Comparison of ENCODE assay signal across 8 cellular contexts in the genomic region with DNA sequence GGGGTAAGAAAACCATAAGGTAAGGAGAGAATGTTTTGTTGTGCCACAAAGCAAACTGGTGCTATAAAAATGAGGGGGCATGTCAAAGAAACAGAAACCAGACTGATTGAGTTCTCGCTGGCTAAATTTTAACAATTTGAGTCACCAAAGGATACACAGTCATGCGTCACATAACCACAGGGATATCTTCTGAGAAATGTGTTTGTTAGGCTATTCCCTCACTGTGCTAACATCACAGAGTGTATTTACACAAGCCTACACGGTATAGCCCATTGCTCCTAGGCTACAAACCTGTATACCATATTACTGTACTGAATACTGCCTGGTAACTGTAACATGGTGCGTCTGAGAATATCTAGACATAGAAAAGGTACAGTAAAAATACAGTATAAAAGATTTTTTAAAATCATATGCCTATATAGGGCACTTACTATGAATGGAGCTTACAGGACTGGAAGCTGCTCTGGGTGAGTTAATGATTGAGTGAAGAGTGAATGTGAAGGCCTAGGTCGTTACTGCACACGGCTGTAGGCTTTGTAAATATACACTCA. TPM values are rescaled to one million over a fixed set of nuclear protein-coding genes. Genes with fewer than 3 reads are reported as not detected.
A peak's percentile ranks its signal among the peaks of the same experiment; 100 is the strongest.
DNase-seq lines count a peak whose midpoint lies in the region; ATAC-seq, FAIRE-seq and TF ChIP-seq lines count a peak whose summit lies in the region.

No MANE protein-coding gene starts in this region.

- peaks cover 75% of the 10 kb centered on the region for H3K79me2 ChIP-seq in GM12878 (ENCODE audit: control insufficient read depth, insufficient read depth, low read length)

- BruUV-seq in GM12878 (replicated peaks; lab: Mats Ljungman, UMichigan): no TSS peak

- POLR2A ChIA-PET in GM12878 (lab: Charles Lee): interaction anchor here (0.7 to 1.7 kb wide), 6 partner anchors 16 to 153 kb away, joined by 3 to 7 read pairs (median 4); no protein-coding TSS in a partner anchor

- FAIRE-seq in GM12878 (lab: Jason Lieb, UNC): peak; percentile 99

- peak overlapping the region; percentile 24 for H3K4me2 ChIP-seq in GM12878 (ENCODE audit: control insufficient read depth, insufficient read depth)

- ATAC-seq in GM21360 (IDR thresholded peaks at IDR 0.05; ENCODE audit: unreplicated experiment) (peak; percentile 98), HG03521 (IDR thresholded peaks at IDR 0.05; ENCODE audit: unreplicated experiment) (peak; percentile 97), GM12878 (peak; percentile 98)

- no peak for TF ChIP-seq CTCF in GM06990 (IDR thresholded peaks at IDR 0.05; ENCODE audit: insufficient read depth, low read length, poor library complexity, severe bottlenecking)
- TF ChIP-seq CTCF in GM12878 (IDR thresholded peaks at IDR 0.05 in 2 of 3, conservative IDR thresholded peaks at IDR 0.05 in 1 of 3; ENCODE audit: control insufficient read depth in 2 of 3, extremely low read depth in 1 of 3, insufficient read depth in 1 of 3, low read depth in 3 of 3, low read length in 3 of 3): no peak

- RAD21 ChIA-PET in GM12878 (lab: Charles Lee; ENCODE audit: unreplicated experiment): interaction anchor here (1.0 to 4.0 kb wide), 10 partner anchors 12 to 158 kb away, joined by 3 to 39 read pairs (median 5); no protein-coding TSS in a partner anchor

- CTCF ChIA-PET in GM12878 (lab: Yijun Ruan, JAX): interaction anchor here (0.6 to 1.6 kb wide), 14 partner anchors 12 to 949 kb away, joined by 3 to 17 read pairs (median 4); a partner anchor contains a TSS

- H2AFZ ChIP-seq in GM12878 (ENCODE audit: control insufficient read depth, low read depth, low read length): no peak overlapping the region

- TF ChIP-seq RAD21 in GM12878 (IDR thresholded peaks at IDR 0.05; ENCODE audit: insufficient read depth, low read depth, low read length): no peak

- WGBS in GM12878 (ENCODE audit: insufficient coverage, insufficient replicate concordance, low lambda C conversion rate, missing lambda C conversion rate): 2% methylated on average over 6 of the region's 6 CpGs

- H3K27me3 ChIP-seq in GM06990 (replicated peaks; ENCODE audit: control insufficient read depth, insufficient read depth, low read length): no peaks in the 10 kb centered on the region
- H3K27me3 ChIP-seq in GM12878 (replicated peaks in 1 of 2; ENCODE audit: control insufficient read depth in 2 of 2, insufficient read depth in 2 of 2, low read length in 1 of 2): no peaks in the 10 kb centered on the region

- SMC1A ChIA-PET in GM12878 (lab: Charles Lee; ENCODE audit: uncharacterized antibody, unreplicated experiment): interaction anchor here (0.8 to 3.8 kb wide), 20 partner anchors 9 to 213 kb away, joined by 3 to 31 read pairs (median 5); no protein-coding TSS in a partner anchor

- DNase-seq in GM06990 (ENCODE audit: extremely low read depth, insufficient read length) (peak; percentile 63), GM12878 (ENCODE audit: low read depth, low spot score) (peak; percentile 86), renal cortical epithelial cell (ENCODE audit: low read depth) (peak; percentile 100), NOMO-1 treated with dmso at 0.1 percent for 144 hours (lab: John Stamatoyannopoulos, UW; ENCODE audit: unreplicated experiment) (no peak), KBM-7 (no peak), pons (ENCODE audit: low spot score) (no peak)

- TF ChIP-seq POLR2A in GM12878 (IDR thresholded peaks at IDR 0.05; ENCODE audit: low read depth, low read length): no peak

- H3K4me1 ChIP-seq in GM12878 (ENCODE audit: control insufficient read depth, insufficient read depth, low read length): peaks cover 7% of the 10 kb centered on the region

- no peaks in the 10 kb centered on the region for H4K20me1 ChIP-seq in GM12878 (ENCODE audit: control insufficient read depth, insufficient read depth)

- H3K36me3 ChIP-seq in GM06990 (ENCODE audit: control insufficient read depth, insufficient read depth, low read length) (no peaks in the 10 kb centered on the region), GM12878 (ENCODE audit: control insufficient read depth in 2 of 2, insufficient read depth in 2 of 2, low read length in 1 of 2) (peaks cover 0 to 5% of the 10 kb centered on the region in 2 experiments; a peak in 2 of 4 replicates)

- no peak overlapping the region for H3K9ac ChIP-seq in GM12878 (ENCODE audit: control insufficient read depth, insufficient read depth, low read length)

- TF ChIP-seq EP300 in GM12878 (IDR thresholded peaks at IDR 0.05; ENCODE audit: borderline replicate concordance in 1 of 2, control insufficient read depth in 1 of 2, low read depth in 2 of 2, low read length in 2 of 2): peak; percentile 85 to 87; a peak in 3 of 4 replicates

- intact Hi-C loops in GM12878 (cut with micrococcal nuclease; ENCODE audit: unreplicated experiment): loop anchor here (2.0 kb wide), 1 partner anchor 23 kb away; no protein-coding TSS in a partner anchor

- H3K27ac ChIP-seq in GM12878 (ENCODE audit: control insufficient read depth, insufficient read depth): peak overlapping the region; percentile 58

- in situ Hi-C loops in GM12878 (cut with MboI): no loop called here
- in situ Hi-C loops in KBM-7 (cut with MboI; ENCODE audit: low pct_unique_long_range_greater_than_20kb, low sequenced_read_pairs): no loop called here

- H3K9me3 ChIP-seq in GM12878 (replicated peaks; ENCODE audit: control insufficient read depth, insufficient read depth, low read length): peaks cover 10% of the 10 kb centered on the region; the same call in 2 of the 3 replicates

- H3K4me3 ChIP-seq in GM06990 (replicated peaks; ENCODE audit: low read depth, low read length) (peak overlapping the region; percentile 20; the same call in 1 of the 2 replicates), GM12878 (no peak overlapping the region)

TF ChIP-seq in GM12878, 131 proteins besides CTCF, POLR2A, EP300 and RAD21 (continues in another document):
- TF ChIP-seq, protein P1, sequence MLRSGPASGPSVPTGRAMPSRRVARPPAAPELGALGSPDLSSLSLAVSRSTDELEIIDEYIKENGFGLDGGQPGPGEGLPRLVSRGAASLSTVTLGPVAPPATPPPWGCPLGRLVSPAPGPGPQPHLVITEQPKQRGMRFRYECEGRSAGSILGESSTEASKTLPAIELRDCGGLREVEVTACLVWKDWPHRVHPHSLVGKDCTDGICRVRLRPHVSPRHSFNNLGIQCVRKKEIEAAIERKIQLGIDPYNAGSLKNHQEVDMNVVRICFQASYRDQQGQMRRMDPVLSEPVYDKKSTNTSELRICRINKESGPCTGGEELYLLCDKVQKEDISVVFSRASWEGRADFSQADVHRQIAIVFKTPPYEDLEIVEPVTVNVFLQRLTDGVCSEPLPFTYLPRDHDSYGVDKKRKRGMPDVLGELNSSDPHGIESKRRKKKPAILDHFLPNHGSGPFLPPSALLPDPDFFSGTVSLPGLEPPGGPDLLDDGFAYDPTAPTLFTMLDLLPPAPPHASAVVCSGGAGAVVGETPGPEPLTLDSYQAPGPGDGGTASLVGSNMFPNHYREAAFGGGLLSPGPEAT (IDR thresholded peaks at IDR 0.05; ENCODE audit: low read depth): peak; percentile 60; the same call in 1 of the 2 replicates
- TF ChIP-seq JUND (IDR thresholded peaks at IDR 0.05; ENCODE audit: low read depth, low read length): peak; percentile 51; the same call in 1 of the 2 replicates
- TF ChIP-seq ATF7 (IDR thresholded peaks at IDR 0.05; ENCODE audit: low read depth): peak; percentile 87
- TF ChIP-seq, protein P2, sequence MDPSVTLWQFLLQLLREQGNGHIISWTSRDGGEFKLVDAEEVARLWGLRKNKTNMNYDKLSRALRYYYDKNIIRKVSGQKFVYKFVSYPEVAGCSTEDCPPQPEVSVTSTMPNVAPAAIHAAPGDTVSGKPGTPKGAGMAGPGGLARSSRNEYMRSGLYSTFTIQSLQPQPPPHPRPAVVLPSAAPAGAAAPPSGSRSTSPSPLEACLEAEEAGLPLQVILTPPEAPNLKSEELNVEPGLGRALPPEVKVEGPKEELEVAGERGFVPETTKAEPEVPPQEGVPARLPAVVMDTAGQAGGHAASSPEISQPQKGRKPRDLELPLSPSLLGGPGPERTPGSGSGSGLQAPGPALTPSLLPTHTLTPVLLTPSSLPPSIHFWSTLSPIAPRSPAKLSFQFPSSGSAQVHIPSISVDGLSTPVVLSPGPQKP (IDR thresholded peaks at IDR 0.05; ENCODE audit: low read depth, low read length): no peak
- peak; percentile 94 for TF ChIP-seq CREB1 (IDR thresholded peaks at IDR 0.05; ENCODE audit: low read depth)
- TF ChIP-seq LARP7 (IDR thresholded peaks at IDR 0.05): no peak
- TF ChIP-seq TAF1 (IDR thresholded peaks at IDR 0.05; ENCODE audit: borderline replicate concordance, low read depth, low read length): no peak
- TF ChIP-seq NR2C2 (IDR thresholded peaks at IDR 0.05; ENCODE audit: borderline replicate concordance, control insufficient read depth, insufficient read length, low read depth): no peak
- TF ChIP-seq ZNF274 (IDR thresholded peaks at IDR 0.05; ENCODE audit: insufficient read depth, insufficient read length): no peak
- peak; percentile 35; the same call in 1 of the 2 replicates for TF ChIP-seq BACH1 (IDR thresholded peaks at IDR 0.05; ENCODE audit: borderline replicate concordance)
- TF ChIP-seq KLF5 (IDR thresholded peaks at IDR 0.05; ENCODE audit: partially characterized antibody): no peak
- no peak for TF ChIP-seq RFX5 (IDR thresholded peaks at IDR 0.05; ENCODE audit: low read depth, low read length)

RNA-seq across cellular contexts. Expression of a gene that starts 50.1 kb away (rescaled TPM):
- total RNA-seq in GM12878 (2013; cell fraction: nucleolus; rRNA removed): 401 and 420 TPM in 2 replicates
- 56.4 and 73.7 TPM in 2 replicates for total RNA-seq in GM12878 (2014; rRNA removed)
- 118 and 122 TPM in 2 replicates for total RNA-seq in GM12878 (2014; rRNA removed; fragmentation: Illumina TruSeq; extraction: Trizol)
- total RNA-seq in GM12878 (2021): 60.4 and 61.3 TPM in 2 replicates
- polyA plus RNA-seq in GM12878 (2011; ENCODE audit: low read depth): 43.9 TPM
- 51.9 and 67.4 TPM in 2 replicates for polyA plus RNA-seq in GM12878 (2011; rRNA removed)
- polyA plus RNA-seq in GM12878 (2011; cell fraction: cytosol; rRNA removed): 14.5 and 19.1 TPM in 2 replicates
- 95.0 and 104 TPM in 2 replicates for polyA plus RNA-seq in GM12878 (2011; cell fraction: nucleus; rRNA removed)
- polyA plus RNA-seq in GM12878 (2012): 48.5 and 61.3 TPM in 2 replicates
- 55.8 and 82.0 TPM in 2 replicates for polyA plus RNA-seq in GM12878 (2014; fragmentation: Illumina TruSeq; extraction: Trizol)
- 10 to 100 TPM; 40.2 to 42.5 TPM for polyA plus RNA-seq in GM12878 (2014; fragmentation: Nextera tagmentation; extraction: Ambion mirVana)
- 34.6 and 42.0 TPM in 2 replicates for polyA plus RNA-seq in GM12878 (2014; rRNA removed)
- polyA plus RNA-seq in GM12878 (2016; fragmentation: Nextera tagmentation; extraction: Ambion mirVana): 10 to 100 TPM; 35.8 to 37.4 TPM
- 87.7 and 134 TPM in 2 replicates for polyA minus RNA-seq in GM12878 (2011; rRNA and poly(A)+ RNA removed)
- polyA minus RNA-seq in GM12878 (2011; cell fraction: cytosol; rRNA and poly(A)+ RNA removed): 21.4 and 22.9 TPM in 2 replicates
- polyA minus RNA-seq in GM12878 (2011; cell fraction: nucleus; rRNA and poly(A)+ RNA removed): 101 and 142 TPM in 2 replicates
- total RNA-seq in renal cortical epithelial cell: 107 and 125 TPM in 2 replicates

Comparison
In these comparisons a context has a peak if more than half of its experiments do, and no peak if none do; other contexts are left out.
1. DNase-seq: peak in GM06990 (single experiment), GM12878 (single experiment) and renal cortical epithelial cell (single experiment); none in NOMO-1 treated with dmso at 0.1 percent for 144 hours (single experiment), KBM-7 (single experiment) and pons (single experiment).
2. Peak in every context shown above with its lines, with median percentiles within 50 percentile points of each other: ATAC-seq.